18 cellular contexts compared by ENCODE assay signal in the genomic region with DNA sequence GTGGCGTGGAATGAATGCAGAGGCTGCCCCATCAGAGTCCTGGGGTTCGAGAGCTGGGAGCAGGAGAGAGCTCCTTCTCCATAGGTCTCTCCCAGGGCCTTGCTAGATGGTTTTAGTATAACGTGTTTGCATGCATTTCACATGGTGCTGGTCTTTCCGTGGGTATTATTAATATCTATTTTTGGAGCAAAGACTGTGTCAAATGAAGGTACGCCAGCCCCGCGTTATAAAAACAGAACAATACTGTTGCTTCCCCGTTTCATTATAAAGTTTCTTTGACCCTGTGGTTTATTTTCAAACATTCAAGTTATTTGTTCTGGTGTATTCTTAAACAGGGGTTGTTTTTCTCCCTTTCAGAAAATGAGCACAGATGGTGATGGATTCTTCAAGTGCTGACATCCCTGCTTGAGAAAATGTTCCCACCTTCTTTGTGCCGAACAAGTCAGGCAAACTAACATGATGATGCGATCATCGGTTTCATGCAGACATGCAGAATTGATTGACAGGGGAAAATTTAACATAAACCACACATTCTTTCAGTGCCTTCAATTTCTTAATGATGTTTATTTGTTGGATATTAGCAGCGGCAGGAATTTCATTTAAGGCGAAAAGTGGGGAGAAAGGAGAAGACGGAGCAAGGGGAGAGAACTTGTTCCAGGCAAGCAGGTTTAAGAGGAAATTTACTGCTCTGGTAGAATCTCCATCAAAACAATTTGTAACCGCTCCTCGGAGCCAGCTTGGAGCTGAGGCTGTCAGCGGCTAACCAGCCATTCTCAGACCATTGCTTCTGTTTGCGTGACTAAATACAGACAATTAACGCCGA.
A peak's percentile ranks its signal among the peaks of the same experiment; 100 is the strongest.
DNase-seq lines count a peak whose midpoint lies in the region; ATAC-seq, FAIRE-seq and TF ChIP-seq lines count a peak whose summit lies in the region.
"Had no signal": no experiment of that assay in that cellular context is flagged by ENCODE, and none has a peak within 500 bp of the region (broad histone marks: within the 10 kb centered on the region; RNA-seq: fewer than 3 reads in every experiment).

No MANE protein-coding gene starts in this region.

- H3K79me2 ChIP-seq in astrocyte (ENCODE audit: insufficient read depth, low read length), result no peaks in the 10 kb centered on the region

- peaks cover 2% of the 10 kb centered on the region for H3K27me3 ChIP-seq in astrocyte (ENCODE audit: insufficient read depth, low read length)
- no peaks in the 10 kb centered on the region for H3K27me3 ChIP-seq in ectodermal cell (ENCODE audit: control insufficient read depth, insufficient read depth, low read length, poor library complexity, severe bottlenecking)
- H3K27me3 ChIP-seq in naive thymus-derived CD4-positive, alpha-beta T cell (ENCODE audit: control insufficient read depth in 2 of 2, insufficient read depth in 2 of 2, low read length in 2 of 2), result no peaks in the 10 kb centered on the region
- H3K27me3 ChIP-seq: BLaER1 treated with 17β-estradiol and CSF1 and Interleukin-3, amounts not matched to agents 10 nM and 100 nM; Peyer's patch had no signal

- peaks cover 25% of the 10 kb centered on the region for H3K27me3 Mint-ChIP-seq in astrocyte (ENCODE audit: low read depth, unreplicated experiment)
- H3K27me3 Mint-ChIP-seq in naive thymus-derived CD4-positive, alpha-beta T cell, result peaks cover 0 to 5% (median 2%) of the 10 kb centered on the region in 5 donors

- WGBS in ectodermal cell, 2 experiments, result 91 to 92% methylated on average over 20 of the region's 20 CpGs

- ATAC-seq in HG02981 (IDR thresholded peaks at IDR 0.05; ENCODE audit: unreplicated experiment), result no peak
- no peak for ATAC-seq in naive thymus-derived CD4-positive, alpha-beta T cell
- ATAC-seq: HepG2 had no signal

- DNase-seq in HEK293T (ENCODE audit: extremely low spot score) (no peak), astrocyte (ENCODE audit: low read depth) (no peak), retina (peak; percentile 92), NCI-H1092 (lab: John Stamatoyannopoulos, UW) (no peak), SHP77 (lab: John Stamatoyannopoulos, UW) (no peak)
- DNase-seq in naive thymus-derived CD4-positive, alpha-beta T cell, result no peak
- DNase-seq: DMS79; KG1; MV-4-11; NCI-H2029; NK-92 treated with Interleukin-12 subunit alpha and Interleukin-12 subunit beta, amount 100 ng/mL, for 24 hours had no signal

- intact Hi-C loops in naive thymus-derived CD4-positive, alpha-beta T cell (cut with micrococcal nuclease), result no loop called here

- POLR2A ChIA-PET in HEK293T (lab: Yijun Ruan, JAX), result no interaction called here
- POLR2A ChIA-PET in naive thymus-derived CD4-positive, alpha-beta T cell (lab: Charles Lee), result no interaction called here

- no peak overlapping the region for H3K4me3 ChIP-seq in astrocyte (ENCODE audit: insufficient read depth, low read depth, low read length)
- no peak overlapping the region for H3K4me3 ChIP-seq in ectodermal cell (ENCODE audit: insufficient read depth, low read depth, low read length)
- no peak overlapping the region for H3K4me3 ChIP-seq in naive thymus-derived CD4-positive, alpha-beta T cell (ENCODE audit: low read length)
- H3K4me3 ChIP-seq: BLaER1 treated with 17β-estradiol and CSF1 and Interleukin-3, amounts not matched to agents 10 nM and 100 nM; Peyer's patch had no signal

- FAIRE-seq in astrocyte (lab: Jason Lieb, UNC), result no peak
- FAIRE-seq: D721Med, H54, HepG2 had no signal

- no peak overlapping the region for H3K27ac Mint-ChIP-seq in astrocyte (ENCODE audit: unreplicated experiment)
- no peak overlapping the region for H3K27ac Mint-ChIP-seq in naive thymus-derived CD4-positive, alpha-beta T cell

- CTCF ChIA-PET in HEK293T (lab: Yijun Ruan, JAX), result no interaction called here
- CTCF ChIA-PET in naive thymus-derived CD4-positive, alpha-beta T cell (lab: Charles Lee), result no interaction called here

- H3K4me1 ChIP-seq in astrocyte (ENCODE audit: insufficient read depth, low read length), result no peaks in the 10 kb centered on the region
- H3K4me1 ChIP-seq in ectodermal cell (ENCODE audit: control insufficient read depth, insufficient read depth, low read length), result peaks cover 8% of the 10 kb centered on the region
- H3K4me1 ChIP-seq in naive thymus-derived CD4-positive, alpha-beta T cell (ENCODE audit: control insufficient read depth in 2 of 2, insufficient read depth in 2 of 2, low read length in 2 of 2), result no peaks in the 10 kb centered on the region
- H3K4me1 ChIP-seq: BLaER1 treated with 17β-estradiol and CSF1 and Interleukin-3, amounts not matched to agents 10 nM and 100 nM; Peyer's patch had no signal

- H3K9me3 ChIP-seq in astrocyte (ENCODE audit: insufficient read depth, low read depth, low read length) (no peaks in the 10 kb centered on the region), ectodermal cell (ENCODE audit: control insufficient read depth, low read length) (no peaks in the 10 kb centered on the region)
- no peaks in the 10 kb centered on the region for H3K9me3 ChIP-seq in naive thymus-derived CD4-positive, alpha-beta T cell (ENCODE audit: control insufficient read depth in 2 of 3, low read length in 3 of 3)
- H3K9me3 ChIP-seq: Peyer's patch had no signal

- peak overlapping the region; percentile 12 for H3K27ac ChIP-seq in astrocyte (ENCODE audit: low read depth, low read length)
- H3K27ac ChIP-seq in ectodermal cell (ENCODE audit: insufficient read depth, low read depth, low read length, poor library complexity, severe bottlenecking), result peak overlapping the region; percentile 58
- H3K27ac ChIP-seq in naive thymus-derived CD4-positive, alpha-beta T cell (ENCODE audit: low read depth, low read length), result no peak overlapping the region
- H3K27ac ChIP-seq: BLaER1 treated with 17β-estradiol and CSF1 and Interleukin-3, amounts not matched to agents 10 nM and 100 nM; Peyer's patch had no signal

- H3K9me3 Mint-ChIP-seq in astrocyte (ENCODE audit: unreplicated experiment), result no peaks in the 10 kb centered on the region
- H3K9me3 Mint-ChIP-seq in naive thymus-derived CD4-positive, alpha-beta T cell, result peaks cover 0 to 12% (median 3%) of the 10 kb centered on the region in 11 donors

- H3K36me3 ChIP-seq in astrocyte (ENCODE audit: insufficient read depth, low read length), result no peaks in the 10 kb centered on the region
- H3K36me3 ChIP-seq in ectodermal cell (ENCODE audit: control insufficient read depth, insufficient read depth, low read length), result no peaks in the 10 kb centered on the region
- H3K36me3 ChIP-seq in naive thymus-derived CD4-positive, alpha-beta T cell (ENCODE audit: control insufficient read depth in 2 of 3, insufficient read depth in 3 of 3, low read length in 3 of 3), result no peaks in the 10 kb centered on the region
- H3K36me3 ChIP-seq: BLaER1 treated with 17β-estradiol and CSF1 and Interleukin-3, amounts not matched to agents 10 nM and 100 nM; Peyer's patch had no signal

- H3K4me2 ChIP-seq in astrocyte (ENCODE audit: low read length), result peak overlapping the region; percentile 36
- H3K4me2 ChIP-seq: BLaER1 treated with 17β-estradiol and CSF1 and Interleukin-3, amounts not matched to agents 10 nM and 100 nM had no signal

- no peak for TF ChIP-seq CTCF in astrocyte (IDR thresholded peaks at IDR 0.05; ENCODE audit: insufficient read depth, low read depth, low read length)

- no peaks in the 10 kb centered on the region for H4K20me1 ChIP-seq in astrocyte (ENCODE audit: insufficient read depth, low read length)
- H4K20me1 ChIP-seq: BLaER1 treated with 17β-estradiol and CSF1 and Interleukin-3, amounts not matched to agents 10 nM and 100 nM had no signal

- H3K9ac ChIP-seq in astrocyte (ENCODE audit: low read length), result peak overlapping the region; percentile 6
- H3K9ac ChIP-seq: BLaER1 treated with 17β-estradiol and CSF1 and Interleukin-3, amounts not matched to agents 10 nM and 100 nM had no signal

- H3K4me3 Mint-ChIP-seq in astrocyte (ENCODE audit: unreplicated experiment), result no peak overlapping the region
- H3K4me3 Mint-ChIP-seq in naive thymus-derived CD4-positive, alpha-beta T cell, result no peak overlapping the region

- no peaks in the 10 kb centered on the region for H3K4me1 Mint-ChIP-seq in astrocyte (ENCODE audit: low read depth, unreplicated experiment)
- H3K4me1 Mint-ChIP-seq in naive thymus-derived CD4-positive, alpha-beta T cell, result no peaks in the 10 kb centered on the region

- H2AFZ ChIP-seq in astrocyte (ENCODE audit: low read depth, low read length), result no peak overlapping the region

- no peaks in the 10 kb centered on the region for H3K36me3 Mint-ChIP-seq in astrocyte (ENCODE audit: low read depth, unreplicated experiment)
- no peaks in the 10 kb centered on the region for H3K36me3 Mint-ChIP-seq in naive thymus-derived CD4-positive, alpha-beta T cell

TF ChIP-seq in HEK293T, 16 proteins besides CTCF, POLR2A, EP300 and RAD21:
- TF ChIP-seq, protein P1, sequence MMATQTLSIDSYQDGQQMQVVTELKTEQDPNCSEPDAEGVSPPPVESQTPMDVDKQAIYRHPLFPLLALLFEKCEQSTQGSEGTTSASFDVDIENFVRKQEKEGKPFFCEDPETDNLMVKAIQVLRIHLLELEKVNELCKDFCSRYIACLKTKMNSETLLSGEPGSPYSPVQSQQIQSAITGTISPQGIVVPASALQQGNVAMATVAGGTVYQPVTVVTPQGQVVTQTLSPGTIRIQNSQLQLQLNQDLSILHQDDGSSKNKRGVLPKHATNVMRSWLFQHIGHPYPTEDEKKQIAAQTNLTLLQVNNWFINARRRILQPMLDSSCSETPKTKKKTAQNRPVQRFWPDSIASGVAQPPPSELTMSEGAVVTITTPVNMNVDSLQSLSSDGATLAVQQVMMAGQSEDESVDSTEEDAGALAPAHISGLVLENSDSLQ (IDR thresholded peaks at IDR 0.05), result peak; percentile 73
- TF ChIP-seq SP1 (IDR thresholded peaks at IDR 0.05), result no peak
